Comparison of ENCODE assay signal across 1 cellular context in the genomic region with DNA sequence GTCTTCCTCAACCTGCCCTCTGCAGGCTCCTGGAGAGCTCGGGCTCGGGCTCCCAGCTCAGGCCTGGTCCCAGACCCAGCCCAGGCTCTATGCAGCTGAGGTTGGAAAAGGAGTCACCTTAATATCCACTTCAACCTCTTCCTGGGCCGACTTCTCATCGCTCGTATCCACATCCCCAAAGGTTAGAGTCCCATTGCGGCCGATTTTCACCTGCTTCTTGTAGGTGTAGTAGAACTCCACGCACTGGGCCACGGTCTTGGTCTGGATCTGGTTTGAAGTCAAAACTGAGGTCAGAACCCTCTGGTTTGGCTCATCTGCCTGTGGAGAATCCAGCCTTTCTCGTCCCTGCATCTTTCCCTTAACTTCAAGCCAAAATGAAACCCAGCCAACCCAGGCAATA.
TF ChIP-seq lines count a peak whose summit lies in the region.

No MANE protein-coding gene starts in this region.

TF ChIP-seq in WTC11, 78 proteins besides CTCF, POLR2A, EP300 and RAD21 (continued from another document):
- TF ChIP-seq, protein P1, sequence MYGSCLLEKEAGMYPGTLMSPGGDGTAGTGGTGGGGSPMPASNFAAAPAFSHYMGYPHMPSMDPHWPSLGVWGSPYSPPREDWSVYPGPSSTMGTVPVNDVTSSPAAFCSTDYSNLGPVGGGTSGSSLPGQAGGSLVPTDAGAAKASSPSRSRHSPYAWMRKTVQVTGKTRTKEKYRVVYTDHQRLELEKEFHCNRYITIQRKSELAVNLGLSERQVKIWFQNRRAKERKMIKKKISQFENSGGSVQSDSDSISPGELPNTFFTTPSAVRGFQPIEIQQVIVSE (CRISPR knock-in tag; IDR thresholded peaks at IDR 0.05; ENCODE audit: borderline replicate concordance): no peak
- TF ChIP-seq, protein P2, sequence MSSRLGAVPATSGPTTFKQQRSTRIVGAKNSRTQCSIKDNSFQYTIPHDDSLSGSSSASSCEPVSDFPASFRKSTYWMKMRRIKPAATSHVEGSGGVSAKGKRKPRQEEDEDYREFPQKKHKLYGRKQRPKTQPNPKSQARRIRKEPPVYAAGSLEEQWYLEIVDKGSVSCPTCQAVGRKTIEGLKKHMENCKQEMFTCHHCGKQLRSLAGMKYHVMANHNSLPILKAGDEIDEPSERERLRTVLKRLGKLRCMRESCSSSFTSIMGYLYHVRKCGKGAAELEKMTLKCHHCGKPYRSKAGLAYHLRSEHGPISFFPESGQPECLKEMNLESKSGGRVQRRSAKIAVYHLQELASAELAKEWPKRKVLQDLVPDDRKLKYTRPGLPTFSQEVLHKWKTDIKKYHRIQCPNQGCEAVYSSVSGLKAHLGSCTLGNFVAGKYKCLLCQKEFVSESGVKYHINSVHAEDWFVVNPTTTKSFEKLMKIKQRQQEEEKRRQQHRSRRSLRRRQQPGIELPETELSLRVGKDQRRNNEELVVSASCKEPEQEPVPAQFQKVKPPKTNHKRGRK (CRISPR knock-in tag; IDR thresholded peaks at IDR 0.05; ENCODE audit: borderline replicate concordance): no peak
- TF ChIP-seq RORB (CRISPR knock-in tag; IDR thresholded peaks at IDR 0.05) (no peak), OVOL2 (CRISPR knock-in tag; IDR thresholded peaks at IDR 0.05; ENCODE audit: borderline replicate concordance) (no peak), NFATC4 (CRISPR knock-in tag; IDR thresholded peaks at IDR 0.05) (no peak), NFYB (CRISPR knock-in tag; conservative IDR thresholded peaks at IDR 0.05; ENCODE audit: low read depth) (no peak), ELF4 (CRISPR knock-in tag; IDR thresholded peaks at IDR 0.05; ENCODE audit: low read depth) (no peak), MYBL2 (CRISPR knock-in tag; IDR thresholded peaks at IDR 0.05) (no peak)
- TF ChIP-seq, protein P3, sequence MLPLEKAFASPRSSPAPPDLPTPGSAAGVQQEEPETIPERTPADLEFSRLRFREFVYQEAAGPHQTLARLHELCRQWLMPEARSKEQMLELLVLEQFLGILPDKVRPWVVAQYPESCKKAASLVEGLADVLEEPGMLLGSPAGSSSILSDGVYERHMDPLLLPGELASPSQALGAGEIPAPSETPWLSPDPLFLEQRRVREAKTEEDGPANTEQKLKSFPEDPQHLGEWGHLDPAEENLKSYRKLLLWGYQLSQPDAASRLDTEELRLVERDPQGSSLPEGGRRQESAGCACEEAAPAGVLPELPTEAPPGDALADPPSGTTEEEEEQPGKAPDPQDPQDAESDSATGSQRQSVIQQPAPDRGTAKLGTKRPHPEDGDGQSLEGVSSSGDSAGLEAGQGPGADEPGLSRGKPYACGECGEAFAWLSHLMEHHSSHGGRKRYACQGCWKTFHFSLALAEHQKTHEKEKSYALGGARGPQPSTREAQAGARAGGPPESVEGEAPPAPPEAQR (CRISPR knock-in tag; IDR thresholded peaks at IDR 0.05): no peak
